8 cellular contexts compared by ENCODE assay signal in the genomic region with DNA sequence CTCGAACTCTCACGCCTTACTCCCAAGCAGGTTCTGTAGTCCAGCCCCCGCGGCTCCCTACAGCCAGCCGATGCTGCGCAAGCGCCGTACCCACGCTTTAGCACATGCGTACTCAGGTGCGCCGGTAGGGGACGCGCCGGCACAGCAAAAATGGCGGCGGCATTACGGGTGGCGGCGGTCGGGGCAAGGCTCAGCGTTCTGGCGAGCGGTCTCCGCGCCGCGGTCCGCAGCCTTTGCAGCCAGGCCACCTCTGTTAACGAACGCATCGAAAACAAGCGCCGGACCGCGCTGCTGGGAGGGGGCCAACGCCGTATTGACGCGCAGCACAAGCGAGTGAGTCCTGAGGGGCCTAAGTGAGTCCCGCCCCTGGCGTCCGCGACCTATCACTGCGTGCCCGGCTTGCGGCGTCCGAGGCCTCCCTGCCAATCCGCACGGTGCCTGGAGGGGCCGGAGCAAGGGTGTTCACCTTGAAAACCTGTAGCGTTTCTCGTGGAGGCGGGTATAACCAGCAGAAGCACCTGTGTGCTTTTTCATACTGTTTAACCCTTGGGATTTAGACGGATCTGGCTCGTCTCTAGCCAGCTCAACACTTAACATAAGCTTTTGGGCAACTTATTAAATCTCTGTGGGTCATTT. TPM values are rescaled to one million over a fixed set of nuclear protein-coding genes. Genes with fewer than 3 reads are reported as not detected.
DNase-seq lines count a peak whose midpoint lies in the region; ATAC-seq and TF ChIP-seq lines count a peak whose summit lies in the region.

Gene PCCB, plus strand, starts transcription at position 115 of the 636 bp plus-strand sequence. Its CDS starts 36 bp downstream, at position 151.

- ATAC-seq in DND-41 (ENCODE audit: insufficient read depth, low read depth) (peak; percentile 97), GM21737 (IDR thresholded peaks at IDR 0.05; ENCODE audit: unreplicated experiment) (peak; percentile 97), Panc1 (peak; percentile 100)

- 0 out of 2 replicates have a peak, but pooled peaks cover 5% of the 10 kb centered on the region for H4K20me1 ChIP-seq in DND-41 (ENCODE audit: insufficient read depth, low read length)
- H4K20me1 ChIP-seq in KMS-11 (ENCODE audit: insufficient read depth) = no peaks in the 10 kb centered on the region

- in situ Hi-C loops in Panc1 (cut with HindIII; ENCODE audit: low pct_unique_long_range_greater_than_20kb, low sequenced_read_pairs) = no loop called here

- TF ChIP-seq CTCF in DND-41 (IDR thresholded peaks at IDR 0.05; ENCODE audit: borderline replicate concordance, extremely low read depth, low read length, poor library complexity, severe bottlenecking) (peak; percentile 80), KMS-11 (conservative IDR thresholded peaks at IDR 0.05; ENCODE audit: low read depth, low read length) (peak; percentile 86), Panc1 (IDR thresholded peaks at IDR 0.05) (peak; percentile 89), esophagus muscularis mucosa (IDR thresholded peaks at IDR 0.05) (peak; percentile 68 to 82 (median 76))

- H3K9ac ChIP-seq in DND-41 (ENCODE audit: low read depth, low read length) (peak within 1 kb of the TSS; percentile 69), KMS-11 (peak within 1 kb of the TSS; percentile 84)

- H3K4me2 ChIP-seq in DND-41 (ENCODE audit: insufficient read depth, low read length) (peak within 1 kb of the TSS; percentile 97), KMS-11 (peak within 1 kb of the TSS; percentile 91)

- H3K36me3 ChIP-seq in DND-41 (ENCODE audit: insufficient read depth, low read length) (peaks cover 4% of the 10 kb centered on the region; the same call in 1 of the 2 replicates), KMS-11 (ENCODE audit: insufficient read depth) (no peaks in the 10 kb centered on the region), Panc1 (ENCODE audit: control insufficient read depth, insufficient read depth, low read length) (no peaks in the 10 kb centered on the region), esophagus muscularis mucosa (no peaks in the 10 kb centered on the region)

- intact Hi-C loops in Panc1 (cut with micrococcal nuclease; ENCODE audit: unreplicated experiment) (no loop called here), esophagus muscularis mucosa (cut with DNase I) (loop anchor here (2.0 to 10.0 kb wide), 3 partner anchors 56 to 504 kb away; partner anchors contain the start of gene STAG1)

- DNase-seq in DND-41 (peak; percentile 94), Panc1 (ENCODE audit: low read depth, low spot score) (peak; percentile 81), esophagus muscularis mucosa (ENCODE audit: extremely low spot score) (peak; percentile 98), myocyte (ENCODE audit: low read depth) (peak; percentile 93)
- peak; percentile 94 to 95 for DNase-seq in activated T-cell treated with anti-CD3 and anti-CD28 coated beads, Interleukin-2, amount 50 U/mL, for 48 hours
- peak; percentile 81 to 92 for DNase-seq in stimulated activated CD8-positive, alpha-beta memory T cell treated with anti-CD3 and anti-CD28 coated beads, Interleukin-7, amount 100 ng/mL, for 48 hours (ENCODE audit: extremely low read depth in 1 of 2, low read depth in 1 of 2)

- H3K4me3 ChIP-seq in DND-41 (ENCODE audit: low read depth in 1 of 2, low read length in 2 of 2) (peak within 1 kb of the TSS; percentile 46 to 86), KMS-11 (IDR thresholded peaks at IDR 0.05; ENCODE audit: insufficient read depth, low read depth, low read length) (peak within 1 kb of the TSS; percentile 84), Panc1 (ENCODE audit: low read depth in 2 of 2, low read length in 2 of 2) (peak within 1 kb of the TSS; percentile 62 to 79), esophagus muscularis mucosa (peak within 1 kb of the TSS; percentile 65 to 87 (median 73))

- H3K79me2 ChIP-seq in DND-41 (ENCODE audit: insufficient read depth, low read length) (peaks cover 53% of the 10 kb centered on the region), KMS-11 (ENCODE audit: insufficient read depth, low read depth) (peaks cover 34% of the 10 kb centered on the region)

- peak; percentile 30 for TF ChIP-seq POLR2A in esophagus muscularis mucosa (IDR thresholded peaks at IDR 0.05; ENCODE audit: low read depth)

- POLR2A ChIA-PET in Panc1 (lab: Charles Lee) = interaction anchor here (1.0 kb wide), 1 partner anchor 57 kb away, joined by 4 read pairs; no protein-coding TSS in a partner anchor

- no TSS peak for BruUV-seq in Panc1 (replicated peaks; lab: Mats Ljungman, UMichigan)

- H3K27me3 ChIP-seq in DND-41 (ENCODE audit: insufficient read depth, low read length, poor library complexity) (no peaks in the 10 kb centered on the region), KMS-11 (ENCODE audit: insufficient read depth, low read depth) (no peaks in the 10 kb centered on the region), Panc1 (ENCODE audit: control insufficient read depth, insufficient read depth, low read length) (no peaks in the 10 kb centered on the region), esophagus muscularis mucosa (no peaks in the 10 kb centered on the region)

- peak within 1 kb of the TSS; percentile 85 for H3K27ac ChIP-seq in DND-41 (ENCODE audit: low read length)
- peak within 1 kb of the TSS; percentile 96 for H3K27ac ChIP-seq in KMS-11
- H3K27ac ChIP-seq in Panc1 (ENCODE audit: low read length) = peak within 1 kb of the TSS; percentile 84
- H3K27ac ChIP-seq in esophagus muscularis mucosa (replicated peaks in 1 of 4) = peak within 1 kb of the TSS; percentile 87 to 94 (median 92)

- no peak for TF ChIP-seq EP300 in esophagus muscularis mucosa (IDR thresholded peaks at IDR 0.05)

- H3K9me3 ChIP-seq in DND-41 (ENCODE audit: insufficient read depth, low read length, severe bottlenecking) (no peaks in the 10 kb centered on the region), Panc1 (ENCODE audit: control insufficient read depth, insufficient read depth, low read depth, low read length) (no peaks in the 10 kb centered on the region), esophagus muscularis mucosa (no peaks in the 10 kb centered on the region)

- peaks cover 28% of the 10 kb centered on the region for H3K4me1 ChIP-seq in DND-41 (ENCODE audit: insufficient read depth, low read length)
- H3K4me1 ChIP-seq in KMS-11 (ENCODE audit: low read depth, poor library complexity, severe bottlenecking) = peaks cover 29% of the 10 kb centered on the region
- peaks cover 8% of the 10 kb centered on the region for H3K4me1 ChIP-seq in Panc1 (ENCODE audit: control insufficient read depth, insufficient read depth, low read length)
- peaks cover 20 to 22% (median 21%) of the 10 kb centered on the region in 4 donors for H3K4me1 ChIP-seq in esophagus muscularis mucosa

- H2AFZ ChIP-seq in DND-41 (ENCODE audit: low read depth, low read length) (peak within 1 kb of the TSS; percentile 78), KMS-11 (ENCODE audit: low read depth) (peak within 1 kb of the TSS; percentile 82)

- CTCF ChIA-PET in Panc1 (lab: Charles Lee) = no interaction called here

- WGBS in esophagus muscularis mucosa = 0% methylated on average over 16 of the region's 58 CpGs

RNA-seq across cellular contexts. Expression of gene PCCB, which starts in this region (rescaled TPM):
- 63.4 TPM for total RNA-seq in Panc1 (2021; ENCODE audit: unreplicated experiment)
- polyA plus RNA-seq in Panc1 (2012; ENCODE audit: insufficient read length) = 71.9 TPM
- total RNA-seq in esophagus muscularis mucosa = 10 to 100 TPM; 25.8 to 35.6 (median 31.4) TPM
- total RNA-seq in myocyte = 104 and 110 TPM in 2 replicates
- 42.6 TPM for polyA plus RNA-seq in myocyte (2012)

Comparison
In these comparisons a context has a peak if more than half of its experiments do, and no peak if none do; other contexts are left out.
1. Peak in every context shown above with its lines: DNase-seq, ATAC-seq, H3K4me3 ChIP-seq and H3K27ac ChIP-seq.